ENCODE assay signal across 13 cellular contexts in the genomic region with DNA sequence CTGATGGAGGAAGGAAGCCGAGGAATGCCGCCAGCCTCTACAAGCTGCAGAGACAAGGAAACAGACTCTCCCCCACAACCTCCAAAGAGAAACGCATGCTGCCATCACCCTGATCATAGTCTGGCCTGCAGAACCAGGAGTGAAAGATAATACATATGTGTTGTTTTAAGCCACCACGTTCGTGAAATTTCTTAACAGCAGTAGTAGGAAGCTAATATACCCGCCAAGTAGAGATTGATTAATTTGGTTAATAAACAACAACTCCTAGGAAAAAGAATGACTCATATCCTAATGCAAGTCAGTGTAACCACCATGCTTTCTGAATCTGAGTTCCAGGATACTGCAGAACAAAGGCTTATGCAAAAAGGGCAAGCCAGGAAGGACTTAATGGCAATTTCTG. TPM values are rescaled to one million over a fixed set of nuclear protein-coding genes. Genes with fewer than 3 reads are reported as not detected.
DNase-seq lines count a peak whose midpoint lies in the region; ATAC-seq and TF ChIP-seq lines count a peak whose summit lies in the region.
"Had no signal": no experiment of that assay in that cellular context is flagged by ENCODE, and none has a peak within 500 bp of the region (broad histone marks: within the 10 kb centered on the region; RNA-seq: fewer than 3 reads in every experiment).

No MANE protein-coding gene starts in this region.

- ATAC-seq in GM19397 (IDR thresholded peaks at IDR 0.05; ENCODE audit: unreplicated experiment) (no peak), GM18511 (IDR thresholded peaks at IDR 0.05; ENCODE audit: unreplicated experiment) (no peak)
- no peak for ATAC-seq in activated CD8-positive, alpha-beta T cell treated with anti-CD3 and anti-CD28 coated beads for 36 hours

- intact Hi-C loops in A673 (cut with micrococcal nuclease; ENCODE audit: unreplicated experiment), result no loop called here
- intact Hi-C loops in activated CD8-positive, alpha-beta T cell treated with anti-CD3 and anti-CD28 coated beads for 36 hours (cut with micrococcal nuclease), result no loop called here

- TF ChIP-seq CTCF in A673 (conservative IDR thresholded peaks at IDR 0.05; ENCODE audit: low read depth, low read length) (no peak), liver (IDR thresholded peaks at IDR 0.05; ENCODE audit: low read depth, low read length, missing input control) (no peak)
- no peak for TF ChIP-seq CTCF in activated CD8-positive, alpha-beta T cell treated with anti-CD3 and anti-CD28 coated beads for 36 hours (IDR thresholded peaks at IDR 0.05)

- no peak overlapping the region for H3K4me3 Mint-ChIP-seq in activated CD8-positive, alpha-beta T cell treated with anti-CD3 and anti-CD28 coated beads for 36 hours

- H3K4me1 Mint-ChIP-seq in activated CD8-positive, alpha-beta T cell treated with anti-CD3 and anti-CD28 coated beads for 36 hours (ENCODE audit: low read depth), result peaks cover 15% of the 10 kb centered on the region

- no peaks in the 10 kb centered on the region for H3K9me3 Mint-ChIP-seq in activated CD8-positive, alpha-beta T cell treated with anti-CD3 and anti-CD28 coated beads for 36 hours

- no TSS peak for BruUV-seq in A673 (replicated peaks; lab: Mats Ljungman, UMichigan)

- 33% methylated on average over 6 of the region's 6 CpGs for WGBS in liver

- TF ChIP-seq RAD21 in liver (IDR thresholded peaks at IDR 0.05), result peak; percentile 31 to 32

- no peaks in the 10 kb centered on the region for H3K36me3 ChIP-seq in A673 (ENCODE audit: insufficient read depth, low read length, poor library complexity, severe bottlenecking)
- H3K36me3 ChIP-seq in liver (ENCODE audit: control insufficient read depth in 4 of 4, insufficient read depth in 3 of 4, low read depth in 1 of 4, low read length in 3 of 4), result no peaks in the 10 kb centered on the region
- H3K36me3 ChIP-seq: suprapubic skin had no signal

- no peaks in the 10 kb centered on the region for H3K36me3 Mint-ChIP-seq in activated CD8-positive, alpha-beta T cell treated with anti-CD3 and anti-CD28 coated beads for 36 hours (ENCODE audit: low read depth)

- H3K9ac ChIP-seq in liver (ENCODE audit: low read depth in 1 of 2, low read length in 2 of 2), result no peak overlapping the region

- H3K9me3 ChIP-seq in A673 (ENCODE audit: low read depth, low read length, poor library complexity, severe bottlenecking) (no peaks in the 10 kb centered on the region), liver (ENCODE audit: control insufficient read depth in 4 of 4, low read length in 3 of 4) (no peaks in the 10 kb centered on the region)
- H3K9me3 ChIP-seq: suprapubic skin had no signal

- DNase-seq in A673 (ENCODE audit: low spot score) (peak; percentile 76), M059J (ENCODE audit: low read depth) (peak; percentile 62), dermis blood vessel endothelial cell (peak; percentile 60), NCI-H146 (lab: John Stamatoyannopoulos, UW) (no peak)
- DNase-seq in activated CD8-positive, alpha-beta T cell treated with anti-CD3 and anti-CD28 coated beads for 36 hours, result no peak
- DNase-seq: activated CD8-positive, alpha-beta memory T cell treated with anti-CD3 and anti-CD28 coated beads, Interleukin-2, amount 50 U/mL, for 48 hours; amygdala; KG1 had no signal

- H3K27ac ChIP-seq in A673 (ENCODE audit: low read depth, low read length, poor library complexity, severe bottlenecking) (peak overlapping the region; percentile 27), liver (ENCODE audit: low read depth in 1 of 2, low read length in 2 of 2) (peak overlapping the region; percentile 62 to 77)
- H3K27ac ChIP-seq: suprapubic skin had no signal

- peaks cover 11% of the 10 kb centered on the region for H3K27me3 Mint-ChIP-seq in activated CD8-positive, alpha-beta T cell treated with anti-CD3 and anti-CD28 coated beads for 36 hours

- H3K27ac Mint-ChIP-seq in activated CD8-positive, alpha-beta T cell treated with anti-CD3 and anti-CD28 coated beads for 36 hours, result no peak overlapping the region

- H3K4me1 ChIP-seq in A673 (ENCODE audit: insufficient read depth, low read length, poor library complexity, severe bottlenecking), result peaks cover 39% of the 10 kb centered on the region
- H3K4me1 ChIP-seq in liver (ENCODE audit: control insufficient read depth in 4 of 4, insufficient read depth in 4 of 4, low read length in 3 of 4), result peaks cover 6 to 17% (median 8%) of the 10 kb centered on the region in 4 donors

- CTCF ChIA-PET in A673 (lab: Charles Lee), result interaction anchor here (0.7 kb wide), 1 partner anchor 23 kb away, joined by 4 read pairs; no protein-coding TSS in a partner anchor
- CTCF ChIA-PET in activated CD8-positive, alpha-beta T cell treated with anti-CD3 and anti-CD28 coated beads for 36 hours (lab: Charles Lee), result interaction anchor here (2.0 to 4.5 kb wide), 2 partner anchors 23 to 95 kb away, joined by 5 to 19 read pairs; no protein-coding TSS in a partner anchor

- POLR2A ChIA-PET in A673 (lab: Charles Lee; ENCODE audit: low non-redundant PET), result interaction anchor here (0.6 to 0.7 kb wide), 2 partner anchors 80 to 140 kb away, joined by 3 read pairs; no protein-coding TSS in a partner anchor
- POLR2A ChIA-PET in activated CD8-positive, alpha-beta T cell treated with anti-CD3 and anti-CD28 coated beads for 36 hours (lab: Charles Lee), result no interaction called here

- H3K27me3 ChIP-seq in A673 (replicated peaks; ENCODE audit: insufficient read depth, low read depth, low read length, poor library complexity) (no peaks in the 10 kb centered on the region), liver (ENCODE audit: control insufficient read depth in 4 of 4, insufficient read depth in 4 of 4, low read length in 3 of 4) (no peaks in the 10 kb centered on the region)
- H3K27me3 ChIP-seq: suprapubic skin had no signal

- H3K4me3 ChIP-seq in A673 (ENCODE audit: low read depth, low read length, poor library complexity, severe bottlenecking), result no peak overlapping the region
- no peak overlapping the region for H3K4me3 ChIP-seq in liver (ENCODE audit: low read depth in 1 of 3, low read length in 3 of 3)
- H3K4me3 ChIP-seq: suprapubic skin had no signal

TF ChIP-seq in liver, 16 proteins besides CTCF, POLR2A, EP300 and RAD21 (continues in another document):
- TF ChIP-seq NR2F2 (IDR thresholded peaks at IDR 0.05) (no peak), HNF4G (IDR thresholded peaks at IDR 0.05) (no peak), YY1 (IDR thresholded peaks at IDR 0.05) (peak; percentile 94), JUND (IDR thresholded peaks at IDR 0.05) (peak; percentile 99), FOXA1 (IDR thresholded peaks at IDR 0.05) (peak; percentile 80), TAF1 (conservative IDR thresholded peaks at IDR 0.05) (no peak), RXRA (IDR thresholded peaks at IDR 0.05) (peak; percentile 32 to 75), SP1 (IDR thresholded peaks at IDR 0.05) (peak; percentile 59), FOXA2 (IDR thresholded peaks at IDR 0.05) (peak; percentile 51), EGR1 (IDR thresholded peaks at IDR 0.05; ENCODE audit: low read depth in 2 of 2) (peak in 1 of 2 donors; percentile 65), HNF4A (conservative IDR thresholded peaks at IDR 0.05) (peak; percentile 52 to 70)
- TF ChIP-seq, protein P1, sequence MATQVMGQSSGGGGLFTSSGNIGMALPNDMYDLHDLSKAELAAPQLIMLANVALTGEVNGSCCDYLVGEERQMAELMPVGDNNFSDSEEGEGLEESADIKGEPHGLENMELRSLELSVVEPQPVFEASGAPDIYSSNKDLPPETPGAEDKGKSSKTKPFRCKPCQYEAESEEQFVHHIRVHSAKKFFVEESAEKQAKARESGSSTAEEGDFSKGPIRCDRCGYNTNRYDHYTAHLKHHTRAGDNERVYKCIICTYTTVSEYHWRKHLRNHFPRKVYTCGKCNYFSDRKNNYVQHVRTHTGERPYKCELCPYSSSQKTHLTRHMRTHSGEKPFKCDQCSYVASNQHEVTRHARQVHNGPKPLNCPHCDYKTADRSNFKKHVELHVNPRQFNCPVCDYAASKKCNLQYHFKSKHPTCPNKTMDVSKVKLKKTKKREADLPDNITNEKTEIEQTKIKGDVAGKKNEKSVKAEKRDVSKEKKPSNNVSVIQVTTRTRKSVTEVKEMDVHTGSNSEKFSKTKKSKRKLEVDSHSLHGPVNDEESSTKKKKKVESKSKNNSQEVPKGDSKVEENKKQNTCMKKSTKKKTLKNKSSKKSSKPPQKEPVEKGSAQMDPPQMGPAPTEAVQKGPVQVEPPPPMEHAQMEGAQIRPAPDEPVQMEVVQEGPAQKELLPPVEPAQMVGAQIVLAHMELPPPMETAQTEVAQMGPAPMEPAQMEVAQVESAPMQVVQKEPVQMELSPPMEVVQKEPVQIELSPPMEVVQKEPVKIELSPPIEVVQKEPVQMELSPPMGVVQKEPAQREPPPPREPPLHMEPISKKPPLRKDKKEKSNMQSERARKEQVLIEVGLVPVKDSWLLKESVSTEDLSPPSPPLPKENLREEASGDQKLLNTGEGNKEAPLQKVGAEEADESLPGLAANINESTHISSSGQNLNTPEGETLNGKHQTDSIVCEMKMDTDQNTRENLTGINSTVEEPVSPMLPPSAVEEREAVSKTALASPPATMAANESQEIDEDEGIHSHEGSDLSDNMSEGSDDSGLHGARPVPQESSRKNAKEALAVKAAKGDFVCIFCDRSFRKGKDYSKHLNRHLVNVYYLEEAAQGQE (IDR thresholded peaks at IDR 0.05), result no peak
- TF ChIP-seq, protein P2, sequence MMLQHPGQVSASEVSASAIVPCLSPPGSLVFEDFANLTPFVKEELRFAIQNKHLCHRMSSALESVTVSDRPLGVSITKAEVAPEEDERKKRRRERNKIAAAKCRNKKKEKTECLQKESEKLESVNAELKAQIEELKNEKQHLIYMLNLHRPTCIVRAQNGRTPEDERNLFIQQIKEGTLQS (IDR thresholded peaks at IDR 0.05), result peak; percentile 98
- TF ChIP-seq, protein P3, sequence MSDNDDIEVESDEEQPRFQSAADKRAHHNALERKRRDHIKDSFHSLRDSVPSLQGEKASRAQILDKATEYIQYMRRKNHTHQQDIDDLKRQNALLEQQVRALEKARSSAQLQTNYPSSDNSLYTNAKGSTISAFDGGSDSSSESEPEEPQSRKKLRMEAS (IDR thresholded peaks at IDR 0.05), result peak; percentile 93

RNA-seq across cellular contexts. Expression of a gene that starts 36.6 kb away (rescaled TPM):
- total RNA-seq in A673 (2021), result 3.5 and 3.8 TPM in 2 replicates
- total RNA-seq in M059J (2014; rRNA removed; shearing (Covaris generic)), result 0.10 TPM in 1 of 2 replicates, not detected in the other
- total RNA-seq in dermis blood vessel endothelial cell, result under 0.01 TPM in 1 of 2 replicates, not detected in the other
- total RNA-seq in liver, result 1 to 10 TPM in 1 of 2 donors, under 1 TPM in 1; 0.23 to 3.7 TPM
- polyA plus RNA-seq in liver, result under 1 TPM; 0.06 to 0.24 TPM
- total RNA-seq in activated CD8-positive, alpha-beta T cell treated with anti-CD3 and anti-CD28 coated beads for 36 hours, result under 1 TPM; 0.04 to 0.20 TPM
- total RNA-seq: G401 had no signal

Comparison
In these comparisons a context has a peak if more than half of its experiments do, and no peak if none do; other contexts are left out.
1. DNase-seq: peak in A673 (single experiment), M059J (single experiment) and dermis blood vessel endothelial cell (single experiment); none in activated CD8-positive, alpha-beta T cell treated with anti-CD3 and anti-CD28 coated beads for 36 hours (single experiment) and NCI-H146 (single experiment).